Comparison of ENCODE assay signal across 8 cellular contexts in the genomic region with DNA sequence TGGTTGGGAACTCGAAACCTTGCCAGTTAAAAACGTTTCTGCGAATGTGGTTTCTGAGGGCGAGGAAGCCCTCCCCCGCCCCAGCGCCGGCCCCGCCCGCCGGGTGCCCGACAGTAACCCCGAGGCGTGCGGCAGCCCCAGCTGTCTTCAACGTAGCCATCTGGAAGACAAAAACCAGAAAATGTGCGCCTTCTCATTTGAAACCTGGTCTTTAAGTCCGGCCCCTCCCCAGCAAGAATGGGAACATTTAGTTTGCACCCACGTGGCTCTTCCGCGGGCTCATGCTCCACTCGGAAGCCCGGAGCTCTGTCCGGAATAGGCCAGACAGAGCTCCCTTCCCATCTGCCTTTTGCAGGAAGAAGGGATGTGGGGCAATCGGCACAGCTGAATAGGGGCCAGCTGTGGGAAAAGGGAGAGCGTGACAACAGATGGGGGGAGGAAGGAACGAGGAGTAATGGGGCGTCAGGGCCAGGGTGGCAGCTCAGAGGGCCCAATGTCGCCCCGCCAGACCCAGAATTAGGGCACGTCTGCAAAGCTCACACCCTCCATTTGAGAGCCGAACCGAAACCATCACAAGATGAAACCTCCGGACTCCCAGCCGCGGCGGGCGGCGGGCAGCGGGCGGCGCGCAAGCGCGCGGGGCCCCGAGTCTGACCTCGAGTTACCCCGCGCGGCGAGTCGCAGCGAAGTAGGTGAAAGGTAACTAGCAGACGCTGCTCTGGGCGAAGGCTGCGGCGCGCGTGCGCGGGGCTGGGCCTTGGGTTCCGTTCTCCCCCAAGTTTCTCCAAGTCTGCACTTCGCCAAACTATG.
DNase-seq lines count a peak whose midpoint lies in the region; ATAC-seq lines count a peak whose summit lies in the region.

No MANE protein-coding gene starts in this region.

- ATAC-seq in GM19372 (IDR thresholded peaks at IDR 0.05; ENCODE audit: low read depth, unreplicated experiment) (peak; percentile 79), HG03521 (IDR thresholded peaks at IDR 0.05; ENCODE audit: unreplicated experiment) (peak; percentile 87)

- peak overlapping the region; percentile 93 for H3K9ac ChIP-seq in BLaER1
- peak overlapping the region; percentile 89 for H3K9ac ChIP-seq in mesenchymal stem cell (ENCODE audit: low read length)

- peak overlapping the region; percentile 96 for H4K8ac ChIP-seq in mesenchymal stem cell (ENCODE audit: low read length)

- H2BK120ac ChIP-seq in mesenchymal stem cell (ENCODE audit: low read depth, low read length) = peak overlapping the region; percentile 86

- no peak overlapping the region for H2AK5ac ChIP-seq in mesenchymal stem cell (ENCODE audit: low read length, severe bottlenecking)

- peak overlapping the region; percentile 99 for H3K27ac ChIP-seq in BLaER1
- H3K27ac ChIP-seq in effector memory CD4-positive, alpha-beta T cell (ENCODE audit: insufficient read depth, low read length, poor library complexity, severe bottlenecking) = peak overlapping the region; percentile 95
- H3K27ac ChIP-seq in mesenchymal stem cell (ENCODE audit: low read length, poor library complexity, severe bottlenecking) = peak overlapping the region; percentile 91

- peak overlapping the region in 1 of 2 experiments; percentile 84 for H3K23ac ChIP-seq in mesenchymal stem cell (ENCODE audit: low read length in 2 of 2)

- H3K4me2 ChIP-seq in BLaER1 (peak overlapping the region; percentile 84), mesenchymal stem cell (ENCODE audit: low read length, poor library complexity, severe bottlenecking) (peak overlapping the region; percentile 59)

- under 1% methylated on average over 51 of the region's 63 CpGs for WGBS in mesenchymal stem cell

- H2AFZ ChIP-seq in mesenchymal stem cell (ENCODE audit: low read depth, low read length) = peak overlapping the region; percentile 57

- no peaks in the 10 kb centered on the region for H3K27me3 ChIP-seq in BLaER1
- H3K27me3 ChIP-seq in effector memory CD4-positive, alpha-beta T cell (replicated peaks; ENCODE audit: control insufficient read depth, insufficient read depth, low read length, poor library complexity, severe bottlenecking) = no peaks in the 10 kb centered on the region
- no peaks in the 10 kb centered on the region for H3K27me3 ChIP-seq in mesenchymal stem cell (ENCODE audit: control insufficient read depth in 1 of 2, insufficient read depth in 1 of 2, low read length in 2 of 2)

- H3K4me3 ChIP-seq in BLaER1 (peak overlapping the region; percentile 64), mesenchymal stem cell (ENCODE audit: insufficient read depth in 1 of 2, low read depth in 1 of 2, low read length in 2 of 2) (peak overlapping the region; percentile 67 to 86)
- peak overlapping the region; percentile 82 for H3K4me3 ChIP-seq in effector memory CD4-positive, alpha-beta T cell (ENCODE audit: insufficient read depth, low read depth, low read length, poor library complexity, severe bottlenecking)

- peak; percentile 80 to 87 for DNase-seq in NOMO-1 (lab: John Stamatoyannopoulos, UW; ENCODE audit: unreplicated experiment in 2 of 2)
- peak; percentile 23 to 66 (median 60) for DNase-seq in activated CD8-positive, alpha-beta memory T cell treated with anti-CD3 and anti-CD28 coated beads for 48 hours (ENCODE audit: low read depth in 2 of 3, low spot score in 2 of 3)
- DNase-seq in effector memory CD4-positive, alpha-beta T cell = peak; percentile 76 to 81 (median 80)
- DNase-seq in mesenchymal stem cell = peak; percentile 97
- peak; percentile 65 for DNase-seq in stimulated activated CD8-positive, alpha-beta memory T cell treated with anti-CD3 and anti-CD28 coated beads, Interleukin-12 subunit alpha, Interleukin-12 subunit beta, amount 100 ng/mL, for 24 hours (ENCODE audit: extremely low read depth)

- peak overlapping the region; percentile 90 to 92 for H2BK12ac ChIP-seq in mesenchymal stem cell (ENCODE audit: low read length in 2 of 2)

- H3K9me3 ChIP-seq in BLaER1 (no peaks in the 10 kb centered on the region), mesenchymal stem cell (ENCODE audit: control insufficient read depth, low read length) (no peaks in the 10 kb centered on the region)
- no peaks in the 10 kb centered on the region for H3K9me3 ChIP-seq in effector memory CD4-positive, alpha-beta T cell (ENCODE audit: control insufficient read depth, low read length)

- H3K18ac ChIP-seq in mesenchymal stem cell (ENCODE audit: low read depth in 1 of 2, low read length in 2 of 2) = peak overlapping the region; percentile 96 to 99

- no peaks in the 10 kb centered on the region for H3K79me1 ChIP-seq in mesenchymal stem cell (replicated peaks; ENCODE audit: low read length, poor library complexity, severe bottlenecking)

- H4K91ac ChIP-seq in mesenchymal stem cell (ENCODE audit: low read length) = peak overlapping the region; percentile 90

- no peaks in the 10 kb centered on the region for H4K20me1 ChIP-seq in BLaER1

- H3K36me3 ChIP-seq in BLaER1 (no peaks in the 10 kb centered on the region), mesenchymal stem cell (ENCODE audit: control insufficient read depth in 1 of 2, insufficient read depth in 2 of 2, low read depth in 1 of 2, low read length in 2 of 2) (no peaks in the 10 kb centered on the region)
- no peaks in the 10 kb centered on the region for H3K36me3 ChIP-seq in effector memory CD4-positive, alpha-beta T cell (ENCODE audit: control insufficient read depth, insufficient read depth, low read length)

- H3K14ac ChIP-seq in mesenchymal stem cell (ENCODE audit: low read length in 2 of 2) = no peak overlapping the region

- peak overlapping the region; percentile 60 for H2BK5ac ChIP-seq in mesenchymal stem cell (ENCODE audit: low read depth, low read length, poor library complexity, severe bottlenecking)

- H3K4ac ChIP-seq in mesenchymal stem cell (ENCODE audit: low read depth in 1 of 2, low read length in 2 of 2) = peak overlapping the region; percentile 61 to 94

- H3K4me1 ChIP-seq in BLaER1 (peaks cover 71% of the 10 kb centered on the region), mesenchymal stem cell (ENCODE audit: control insufficient read depth, insufficient read depth, low read depth, low read length) (peaks cover 14% of the 10 kb centered on the region)
- peaks cover 21% of the 10 kb centered on the region for H3K4me1 ChIP-seq in effector memory CD4-positive, alpha-beta T cell (ENCODE audit: control insufficient read depth, insufficient read depth, low read length, poor library complexity, severe bottlenecking)

- H2BK15ac ChIP-seq in mesenchymal stem cell (ENCODE audit: low read depth, poor library complexity, severe bottlenecking) = no peak overlapping the region

Comparison
In these comparisons a context has a peak if more than half of its experiments do, and no peak if none do; other contexts are left out.
1. Peak in every context shown above with its lines: DNase-seq, ATAC-seq, H3K4me3 ChIP-seq and H3K27ac ChIP-seq.